In the genomic region with DNA sequence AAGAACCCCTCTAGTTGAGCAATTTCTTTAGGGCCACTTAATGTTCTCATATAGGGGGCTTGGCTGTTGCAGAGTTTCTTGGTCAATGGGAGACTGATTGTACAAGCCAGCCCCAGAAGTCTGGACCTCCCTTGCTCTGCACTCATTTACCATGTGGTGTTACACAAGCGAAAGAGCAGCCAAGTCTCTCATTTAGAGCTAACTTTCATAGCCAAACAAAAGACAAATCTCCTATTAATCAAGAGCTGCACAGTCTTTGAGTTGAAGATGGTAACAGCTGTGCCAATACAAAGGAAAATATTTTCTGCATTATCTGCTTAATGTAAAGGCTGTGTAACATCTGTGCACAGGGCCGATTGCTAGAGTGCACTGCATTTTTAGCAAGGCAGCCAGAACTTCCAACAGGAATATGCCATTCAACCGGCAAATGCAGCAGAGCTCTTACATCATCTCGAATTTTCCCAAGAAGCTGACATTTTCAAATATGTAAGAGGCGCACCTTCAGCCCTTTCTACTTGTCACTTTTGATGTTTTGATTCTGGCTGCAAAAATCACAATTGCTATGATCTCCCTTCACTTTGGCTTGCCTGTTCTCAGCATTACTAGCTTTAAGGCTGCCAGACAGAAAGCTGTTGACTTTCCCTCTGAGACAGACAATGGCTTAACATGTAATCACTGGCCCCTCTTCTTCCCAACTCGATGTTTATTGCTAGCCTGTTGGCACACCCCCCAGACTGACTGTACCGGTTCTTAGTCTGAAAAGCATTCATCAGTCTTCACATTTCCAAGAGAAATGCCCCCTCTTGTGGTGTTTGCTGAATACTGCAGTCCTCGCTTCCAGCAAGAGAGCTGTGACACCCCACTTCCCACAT, we compare ENCODE assay signal across 8 cellular contexts.
DNase-seq lines count a peak whose midpoint lies in the region; FAIRE-seq and TF ChIP-seq lines count a peak whose summit lies in the region.

No MANE protein-coding gene starts in this region.

- H3K27me3 ChIP-seq in osteoblast (ENCODE audit: insufficient read depth, low read length) (no peaks in the 10 kb centered on the region), thyroid gland (no peaks in the 10 kb centered on the region)

- TF ChIP-seq CTCF in LNCaP clone FGC (IDR thresholded peaks at IDR 0.05; ENCODE audit: control insufficient read depth, extremely low read depth, insufficient read depth) (peak; percentile 78), osteoblast (IDR thresholded peaks at IDR 0.05; ENCODE audit: extremely low read depth, low read depth, low read length) (peak; percentile 96), thyroid gland (IDR thresholded peaks at IDR 0.05) (peak; percentile 77 to 88 (median 84))

- peak overlapping the region; percentile 90 for H3K4me2 ChIP-seq in osteoblast (ENCODE audit: insufficient read depth, low read length)

- TF ChIP-seq POLR2A in H54 (IDR thresholded peaks at IDR 0.05; ENCODE audit: low read depth, low read length) (no peak), thyroid gland (IDR thresholded peaks at IDR 0.05) (no peak)

- peaks cover 8% of the 10 kb centered on the region for H3K4me1 ChIP-seq in osteoblast (ENCODE audit: insufficient read depth, low read length)
- H3K4me1 ChIP-seq in thyroid gland: peaks cover 0 to 10% of the 10 kb centered on the region in 2 donors

- H2AFZ ChIP-seq in osteoblast (ENCODE audit: low read length): peak overlapping the region; percentile 84

- H4K20me1 ChIP-seq in osteoblast (ENCODE audit: insufficient read depth, low read length): no peaks in the 10 kb centered on the region

- no peak overlapping the region for H3K27ac ChIP-seq in osteoblast (ENCODE audit: low read depth, low read length)
- H3K27ac ChIP-seq in thyroid gland: no peak overlapping the region

- no peaks in the 10 kb centered on the region for H3K79me2 ChIP-seq in osteoblast (ENCODE audit: insufficient read depth, low read length)

- H3K9me3 ChIP-seq in osteoblast (ENCODE audit: low read depth, low read length): no peaks in the 10 kb centered on the region
- no peaks in the 10 kb centered on the region for H3K9me3 ChIP-seq in thyroid gland

- peak; percentile 41 for DNase-seq in GM04503 (ENCODE audit: low read depth)
- DNase-seq in H54 (ENCODE audit: insufficient read length, low spot score): peak; percentile 40
- peak; percentile 66 for DNase-seq in LNCaP clone FGC (ENCODE audit: low read depth)
- DNase-seq in RPMI8226: peak; percentile 65
- DNase-seq in activated effector memory CD4-positive, alpha-beta T cell treated with Interleukin-2 at 50 U/mL for 16 hours: peak; percentile 38
- peak; percentile 63 for DNase-seq in foreskin melanocyte
- DNase-seq in osteoblast (ENCODE audit: insufficient read length, low spot score, missing footprints): peak; percentile 46
- DNase-seq in thyroid gland: peak; percentile 79 to 80

- H3K4me3 ChIP-seq in LNCaP clone FGC (ENCODE audit: low read depth, low read length) (no peak overlapping the region), osteoblast (ENCODE audit: insufficient read depth, low read length) (peak overlapping the region; percentile 60), thyroid gland (replicated peaks in 1 of 3) (no peak overlapping the region)

- H3K36me3 ChIP-seq in osteoblast (ENCODE audit: insufficient read depth, low read length): no peaks in the 10 kb centered on the region
- no peaks in the 10 kb centered on the region for H3K36me3 ChIP-seq in thyroid gland

- 25 to 34% methylated on average over 8 of the region's 8 CpGs for WGBS in thyroid gland, 2 donors

- intact Hi-C loops in thyroid gland (cut with DNase I): no loop called here

- FAIRE-seq in H54 (lab: Jason Lieb, UNC): peak; percentile 98
